In the genomic region with DNA sequence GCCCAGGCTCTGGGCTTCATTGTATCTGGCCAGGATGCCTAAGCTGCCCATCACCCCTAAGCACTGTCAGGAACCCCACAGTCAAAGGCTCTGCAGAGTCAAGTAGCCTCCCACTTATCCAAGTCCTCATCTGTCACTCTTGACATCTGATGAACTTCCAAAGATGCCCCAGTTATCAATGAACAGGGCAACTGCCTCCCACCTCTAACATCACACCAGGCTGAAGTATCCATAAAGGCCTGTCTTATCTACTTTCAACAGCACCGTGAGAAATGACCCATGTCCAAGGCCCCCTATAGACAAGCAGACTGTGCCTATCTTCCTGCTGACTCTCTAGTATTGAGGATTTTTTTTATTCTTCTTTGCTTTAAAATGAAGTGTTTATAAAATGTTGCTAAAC, we compare ENCODE assay signal across 19 cellular contexts. TPM values are rescaled to one million over a fixed set of nuclear protein-coding genes. Genes with fewer than 3 reads are reported as not detected.
DNase-seq lines count a peak whose midpoint lies in the region; FAIRE-seq and TF ChIP-seq lines count a peak whose summit lies in the region.
"Had no signal": no experiment of that assay in that cellular context is flagged by ENCODE, and none has a peak within 500 bp of the region (broad histone marks: within the 10 kb centered on the region; RNA-seq: fewer than 3 reads in every experiment).

No MANE protein-coding gene starts in this region.

- H3K27ac Mint-ChIP-seq in activated CD4-positive, alpha-beta T cell treated with anti-CD3 and anti-CD28 coated beads, Interleukin-2, amount 10 ng/mL, durations not matched to agents 24 days and 14 days: no peak overlapping the region
- H3K27ac Mint-ChIP-seq: B cell; CD4-positive, alpha-beta T cell; CD8-positive, alpha-beta T cell had no signal

- H3K4me3 ChIP-seq in bronchial epithelial cell (ENCODE audit: low read depth, low read length): no peak overlapping the region
- H3K4me3 ChIP-seq: A549; BLaER1 treated with 17β-estradiol and CSF1 and Interleukin-3, amounts not matched to agents 10 nM and 100 nM had no signal

- no peaks in the 10 kb centered on the region for H3K27me3 ChIP-seq in bronchial epithelial cell (ENCODE audit: control insufficient read depth, insufficient read depth, low read length)
- H3K27me3 ChIP-seq: BLaER1 treated with 17β-estradiol and CSF1 and Interleukin-3, amounts not matched to agents 10 nM and 100 nM had no signal

- peaks cover 18% of the 10 kb centered on the region for H3K4me1 Mint-ChIP-seq in activated CD4-positive, alpha-beta T cell treated with anti-CD3 and anti-CD28 coated beads, Interleukin-2, amount 10 ng/mL, durations not matched to agents 24 days and 14 days
- H3K4me1 Mint-ChIP-seq: B cell had no signal

- TF ChIP-seq CTCF in bronchial epithelial cell (IDR thresholded peaks at IDR 0.05; ENCODE audit: insufficient read depth, low read length, severe bottlenecking): no peak

- H3K36me3 ChIP-seq in bronchial epithelial cell (ENCODE audit: control insufficient read depth, insufficient read depth, low read length): no peaks in the 10 kb centered on the region
- H3K36me3 ChIP-seq: BLaER1 treated with 17β-estradiol and CSF1 and Interleukin-3, amounts not matched to agents 10 nM and 100 nM had no signal

- intact Hi-C loops in activated CD4-positive, alpha-beta T cell treated with anti-CD3 and anti-CD28 coated beads, Interleukin-2, amount 10 ng/mL, durations not matched to agents 24 days and 14 days (cut with micrococcal nuclease): no loop called here

- H3K4me3 Mint-ChIP-seq in activated CD4-positive, alpha-beta T cell treated with anti-CD3 and anti-CD28 coated beads, Interleukin-2, amount 10 ng/mL, durations not matched to agents 24 days and 14 days: no peak overlapping the region
- H3K4me3 Mint-ChIP-seq: B cell; CD4-positive, alpha-beta T cell; CD8-positive, alpha-beta T cell had no signal

- peak; percentile 45 for DNase-seq in activated CD4-positive, alpha-beta T cell treated with anti-CD3 and anti-CD28 coated beads, Interleukin-2, amount 10 ng/mL, durations not matched to agents 24 days and 14 days
- no peak for DNase-seq in activated CD4-positive, alpha-beta T cell treated with anti-CD3 and anti-CD28 coated beads for 4 hours
- no peak for DNase-seq in bronchial epithelial cell (ENCODE audit: low read depth)
- no peak for DNase-seq in SKM-1 treated with dmso at 0.1 percent for 144 hours (lab: John Stamatoyannopoulos, UW; ENCODE audit: unreplicated experiment)
- no peak for DNase-seq in NCI-H2107 treated with DMSO at 0.1 percent for 48 hours (lab: John Stamatoyannopoulos, UW; ENCODE audit: unreplicated experiment)
- DNase-seq: AML-193; Caco-2; Calu3; CD4-positive, alpha-beta T cell; CD8-positive, alpha-beta T cell; DMS79 treated with DMSO at 0.1 percent for 48 hours; GF-D8 had no signal

- no peaks in the 10 kb centered on the region for H3K36me3 Mint-ChIP-seq in activated CD4-positive, alpha-beta T cell treated with anti-CD3 and anti-CD28 coated beads, Interleukin-2, amount 10 ng/mL, durations not matched to agents 24 days and 14 days (ENCODE audit: low read depth)
- H3K36me3 Mint-ChIP-seq: CD8-positive, alpha-beta T cell had no signal

- H3K9me3 Mint-ChIP-seq in activated CD4-positive, alpha-beta T cell treated with anti-CD3 and anti-CD28 coated beads, Interleukin-2, amount 10 ng/mL, durations not matched to agents 24 days and 14 days: no peaks in the 10 kb centered on the region
- H3K9me3 Mint-ChIP-seq: CD4-positive, alpha-beta T cell; CD8-positive, alpha-beta T cell had no signal

- FAIRE-seq in bronchial epithelial cell (lab: Jason Lieb, UNC): peak; percentile 43
- FAIRE-seq: A549, D721Med, G401.6, GM12891, GM19239 had no signal

- peaks cover 1% of the 10 kb centered on the region for H3K27me3 Mint-ChIP-seq in activated CD4-positive, alpha-beta T cell treated with anti-CD3 and anti-CD28 coated beads, Interleukin-2, amount 10 ng/mL, durations not matched to agents 24 days and 14 days
- H3K27me3 Mint-ChIP-seq: CD4-positive, alpha-beta T cell had no signal

RNA-seq across cellular contexts. Expression of a gene that starts 56.4 kb away (rescaled TPM):
- 38.6 and 42.7 TPM in 2 replicates for total RNA-seq in activated CD4-positive, alpha-beta T cell treated with anti-CD3 and anti-CD28 coated beads, Interleukin-2, amount 10 ng/mL, durations not matched to agents 24 days and 14 days
- 7.1 and 7.8 TPM in 2 replicates for total RNA-seq in bronchial epithelial cell
